In the genomic region with DNA sequence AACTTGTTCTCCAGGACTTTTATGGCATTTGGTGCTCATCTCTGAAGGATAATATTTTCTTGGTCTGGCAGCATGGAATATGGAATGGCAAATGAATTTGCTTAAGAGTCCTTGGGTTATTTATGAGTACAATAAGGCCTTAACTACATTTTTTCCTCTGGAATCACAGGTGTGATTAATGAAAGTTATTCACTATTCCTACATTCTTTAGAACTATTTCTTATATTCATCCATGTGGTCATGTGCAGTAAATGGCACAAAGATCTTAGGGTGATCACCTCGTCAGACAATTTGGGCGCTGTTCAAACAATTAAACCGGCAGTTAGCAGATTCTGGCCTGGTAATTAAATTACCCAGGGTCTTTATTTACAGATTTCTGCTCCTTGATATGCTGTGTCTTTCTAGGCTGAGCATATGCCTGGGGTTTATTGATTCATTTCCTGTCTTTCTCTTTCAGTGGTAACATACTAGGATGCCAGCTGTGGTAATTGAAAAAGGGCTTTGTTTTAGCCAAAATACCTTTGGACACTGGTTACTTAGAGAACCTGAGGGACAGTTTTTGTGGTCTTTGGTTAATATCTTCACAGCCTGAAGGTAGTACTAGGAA, we compare ENCODE assay signal across 11 cellular contexts. TPM values are rescaled to one million over a fixed set of nuclear protein-coding genes. Genes with fewer than 3 reads are reported as not detected.
DNase-seq lines count a peak whose midpoint lies in the region; ATAC-seq, FAIRE-seq and TF ChIP-seq lines count a peak whose summit lies in the region.
"Had no signal": no experiment of that assay in that cellular context is flagged by ENCODE, and none has a peak within 500 bp of the region (broad histone marks: within the 10 kb centered on the region; RNA-seq: fewer than 3 reads in every experiment).

No MANE protein-coding gene starts in this region.

- SMC1A ChIA-PET in GM12878 (lab: Charles Lee; ENCODE audit: uncharacterized antibody, unreplicated experiment) = interaction anchor here (4.3 kb wide), 1 partner anchor 11 kb away, joined by 15 read pairs; no protein-coding TSS in a partner anchor

- no peaks in the 10 kb centered on the region for H4K20me1 ChIP-seq in GM12878 (ENCODE audit: control insufficient read depth, insufficient read depth)

- H3K27ac Mint-ChIP-seq in mesothelial cell of epicardium = peak overlapping the region; percentile 14
- H3K27ac Mint-ChIP-seq: activated T-helper 2 cell treated with anti-CD3 and anti-CD28 coated beads, Interferon-gamma antibody, Interleukin-2, Interleukin-4, amounts not matched to agents 10 μg/mL and 5 μg/mL and 100 μg/mL, durations not matched to agents 14 hours and 24 hours and 36 hours had no signal

- intact Hi-C loops in GM12878 (cut with micrococcal nuclease; ENCODE audit: unreplicated experiment) = no loop called here

- RAD21 ChIA-PET in GM12878 (lab: Charles Lee; ENCODE audit: unreplicated experiment) = interaction anchor here (1.2 kb wide), 1 partner anchor 29 kb away, joined by 4 read pairs; no protein-coding TSS in a partner anchor

- TF ChIP-seq POLR2A in GM12878 (IDR thresholded peaks at IDR 0.05; ENCODE audit: low read depth, low read length) (no peak), tibial nerve (IDR thresholded peaks at IDR 0.05) (no peak)

- no peak for TF ChIP-seq EP300 in GM12878 (IDR thresholded peaks at IDR 0.05; ENCODE audit: borderline replicate concordance in 1 of 2, control insufficient read depth in 1 of 2, low read depth in 2 of 2, low read length in 2 of 2)
- no peak for TF ChIP-seq EP300 in tibial nerve (IDR thresholded peaks at IDR 0.05)

- H2AFZ ChIP-seq in GM12878 (ENCODE audit: control insufficient read depth, low read depth, low read length) = no peak overlapping the region

- CTCF ChIA-PET in GM12878 (lab: Yijun Ruan, JAX) = interaction anchor here (0.7 kb wide), 1 partner anchor 172 kb away, joined by 4 read pairs; no protein-coding TSS in a partner anchor

- H3K27me3 Mint-ChIP-seq in mesothelial cell of epicardium (ENCODE audit: low read depth) = no peaks in the 10 kb centered on the region

- H3K9ac ChIP-seq in GM12878 (ENCODE audit: control insufficient read depth, insufficient read depth, low read length) = no peak overlapping the region

- H3K36me3 ChIP-seq in KOPT-K1 (ENCODE audit: insufficient read depth, low read length) = peaks cover 13% of the 10 kb centered on the region
- no peaks in the 10 kb centered on the region; a peak in 1 of 4 replicates for H3K36me3 ChIP-seq in GM12878 (ENCODE audit: control insufficient read depth in 2 of 2, insufficient read depth in 2 of 2, low read length in 1 of 2)
- peaks cover 0 to 9% (median 0%) of the 10 kb centered on the region in 3 donors for H3K36me3 ChIP-seq in tibial nerve

- H3K4me2 ChIP-seq in GM12878 (ENCODE audit: control insufficient read depth, insufficient read depth) = no peak overlapping the region

- peaks cover 2% of the 10 kb centered on the region; the same call in 1 of the 2 replicates for H3K4me1 ChIP-seq in GM12878 (ENCODE audit: control insufficient read depth, insufficient read depth, low read length)
- peaks cover 0 to 55% (median 16%) of the 10 kb centered on the region in 4 donors for H3K4me1 ChIP-seq in tibial nerve

- H3K4me3 ChIP-seq in GM12878 (no peak overlapping the region), tibial nerve (no peak overlapping the region)
- H3K4me3 ChIP-seq: testis had no signal

- H3K27ac ChIP-seq in KOPT-K1 (ENCODE audit: low read depth, low read length, poor library complexity, severe bottlenecking) (peak overlapping the region; percentile 11), GM12878 (ENCODE audit: control insufficient read depth, insufficient read depth) (no peak overlapping the region), tibial nerve (peak overlapping the region in 2 of 4 donors; percentile 17 to 78)
- H3K27ac ChIP-seq: testis had no signal

- TF ChIP-seq CTCF in GM12878 (IDR thresholded peaks at IDR 0.05 in 2 of 3, conservative IDR thresholded peaks at IDR 0.05 in 1 of 3; ENCODE audit: control insufficient read depth in 2 of 3, extremely low read depth in 1 of 3, insufficient read depth in 1 of 3, low read depth in 3 of 3, low read length in 3 of 3) = no peak
- no peak for TF ChIP-seq CTCF in mesothelial cell of epicardium (IDR thresholded peaks at IDR 0.05; ENCODE audit: unreplicated experiment)
- no peak for TF ChIP-seq CTCF in tibial nerve (IDR thresholded peaks at IDR 0.05)

- peaks cover 13% of the 10 kb centered on the region for H3K9me3 Mint-ChIP-seq in mesothelial cell of epicardium

- no TSS peak for BruUV-seq in GM12878 (replicated peaks; lab: Mats Ljungman, UMichigan)

- in situ Hi-C loops in GM12878 (cut with MboI) = no loop called here

- no peak for FAIRE-seq in GM12878 (lab: Jason Lieb, UNC)

- H3K79me2 ChIP-seq in GM12878 (ENCODE audit: control insufficient read depth, insufficient read depth, low read length) = no peaks in the 10 kb centered on the region; the same call in 1 of the 2 replicates

- 81% methylated on average over 3 of the region's 3 CpGs for WGBS in GM12878 (ENCODE audit: insufficient coverage, insufficient replicate concordance, low lambda C conversion rate, missing lambda C conversion rate)
- WGBS in tibial nerve, 2 donors = 32 to 34% methylated on average over 3 of the region's 3 CpGs

- POLR2A ChIA-PET in GM12878 (lab: Charles Lee) = interaction anchor here (1.3 kb wide), 1 partner anchor 63 kb away, joined by 3 read pairs; no protein-coding TSS in a partner anchor

- H3K9me3 ChIP-seq in KOPT-K1 (ENCODE audit: insufficient read depth, low read length, poor library complexity, severe bottlenecking) = no peaks in the 10 kb centered on the region
- no peaks in the 10 kb centered on the region; the same call in 2 of the 3 replicates for H3K9me3 ChIP-seq in GM12878 (replicated peaks; ENCODE audit: control insufficient read depth, insufficient read depth, low read length)
- no peaks in the 10 kb centered on the region for H3K9me3 ChIP-seq in tibial nerve
- H3K9me3 ChIP-seq: testis had no signal

- no peak for TF ChIP-seq RAD21 in GM12878 (IDR thresholded peaks at IDR 0.05; ENCODE audit: insufficient read depth, low read depth, low read length)

- peak; percentile 10 for DNase-seq in COR-L47 (lab: John Stamatoyannopoulos, UW)
- DNase-seq in GM12878 (ENCODE audit: low read depth, low spot score) = peak; percentile 17
- no peak for DNase-seq in mesothelial cell of epicardium (ENCODE audit: low spot score in 2 of 2, unreplicated experiment in 2 of 2)
- DNase-seq in cortex of kidney (lab: John Stamatoyannopoulos, UW) = no peak
- no peak for DNase-seq in tibial nerve (ENCODE audit: low spot score in 2 of 2)
- DNase-seq: SIG-M5, testis had no signal

- peaks cover 29% of the 10 kb centered on the region for H3K4me1 Mint-ChIP-seq in mesothelial cell of epicardium

- ATAC-seq in GM12878 (peak; percentile 56), GM21515 (IDR thresholded peaks at IDR 0.05; ENCODE audit: unreplicated experiment) (no peak), HG03439 (IDR thresholded peaks at IDR 0.05; ENCODE audit: unreplicated experiment) (no peak)

- peaks cover 20% of the 10 kb centered on the region for H3K36me3 Mint-ChIP-seq in mesothelial cell of epicardium

- no peak overlapping the region for H3K4me3 Mint-ChIP-seq in mesothelial cell of epicardium

- no peaks in the 10 kb centered on the region for H3K27me3 ChIP-seq in GM12878 (replicated peaks in 1 of 2; ENCODE audit: control insufficient read depth in 2 of 2, insufficient read depth in 2 of 2, low read length in 1 of 2)
- no peaks in the 10 kb centered on the region for H3K27me3 ChIP-seq in tibial nerve
- H3K27me3 ChIP-seq: testis had no signal

TF ChIP-seq in GM12878, 131 proteins besides CTCF, POLR2A, EP300 and RAD21 (continues in another document):
- TF ChIP-seq RUNX3 (IDR thresholded peaks at IDR 0.05; ENCODE audit: low read length) (peak; percentile 27; the same call in 1 of the 2 replicates), ZNF207 (IDR thresholded peaks at IDR 0.05; ENCODE audit: borderline replicate concordance) (no peak)

RNA-seq across cellular contexts. Expression of a gene that starts 31.6 kb away (rescaled TPM):
- total RNA-seq in GM12878 (2013; cell fraction: nucleolus; rRNA removed) = 10.2 and 10.8 TPM in 2 replicates
- total RNA-seq in GM12878 (2014; rRNA removed) (4.7 TPM in 2 replicates), GM12878 (2014; rRNA removed; fragmentation: Illumina TruSeq; extraction: Trizol) (3.5 and 3.7 TPM in 2 replicates), GM12878 (2021) (9.1 and 12.1 TPM in 2 replicates), mesothelial cell of epicardium (17.1 to 18.7 TPM (median 17.1 TPM) in 3 replicates), tibial nerve (10 to 100 TPM; 19.7 to 27.6 (median 24.1) TPM)
- polyA plus RNA-seq in GM12878 (2011; ENCODE audit: low read depth) = 3.4 TPM
- polyA plus RNA-seq in GM12878 (2011; rRNA removed) (5.3 and 14.2 TPM in 2 replicates), GM12878 (2014; fragmentation: Illumina TruSeq; extraction: Trizol) (5.1 and 9.1 TPM in 2 replicates), GM12878 (2014; fragmentation: Nextera tagmentation; extraction: Ambion mirVana) (1 to 10 TPM in 1 of 2 experiments, under 1 TPM in 1; 0.97 to 1.1 TPM), GM12878 (2014; rRNA removed) (4.2 TPM in 2 replicates), GM12878 (2016; fragmentation: Nextera tagmentation; extraction: Ambion mirVana) (1 to 10 TPM; 4.0 to 5.5 TPM)
- 6.9 and 11.5 TPM in 2 replicates for polyA plus RNA-seq in GM12878 (2011; cell fraction: cytosol; rRNA removed)
- 9.7 and 12.5 TPM in 2 replicates for polyA plus RNA-seq in GM12878 (2011; cell fraction: nucleus; rRNA removed)
- 4.9 and 5.9 TPM in 2 replicates for polyA plus RNA-seq in GM12878 (2012)
- 9.8 and 15.1 TPM in 2 replicates for polyA minus RNA-seq in GM12878 (2011; rRNA and poly(A)+ RNA removed)
- polyA minus RNA-seq in GM12878 (2011; cell fraction: cytosol; rRNA and poly(A)+ RNA removed) = 3.5 and 4.2 TPM in 2 replicates
- 4.7 and 7.8 TPM in 2 replicates for polyA minus RNA-seq in GM12878 (2011; cell fraction: nucleus; rRNA and poly(A)+ RNA removed)

Comparison
In these comparisons a context has a peak if more than half of its experiments do, and no peak if none do; other contexts are left out.
1. DNase-seq: peak in COR-L47 (single experiment) and GM12878 (single experiment); none in mesothelial cell of epicardium (0 of 2), cortex of kidney (single experiment) and tibial nerve (0 of 2).